Comparison of ENCODE assay signal across 24 cellular contexts in the genomic region with DNA sequence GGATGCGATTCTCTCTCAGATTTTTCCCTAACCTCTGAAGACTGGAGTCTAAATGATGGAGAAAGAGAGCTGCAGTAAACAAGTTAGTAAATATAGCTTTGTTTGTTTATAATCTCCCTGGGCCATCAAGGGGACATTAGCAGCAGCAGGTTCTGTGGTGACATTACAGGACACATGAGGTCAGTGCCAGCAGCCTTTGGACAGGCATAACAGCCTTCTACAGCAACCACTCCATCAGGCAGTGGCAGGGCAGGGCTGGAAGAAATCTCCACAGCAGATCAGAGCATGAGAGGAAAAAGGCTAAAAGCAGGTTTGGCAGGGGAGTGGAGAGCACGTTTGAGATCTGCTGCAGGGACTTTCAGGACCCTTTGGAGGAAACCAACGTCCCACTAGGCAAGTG.
"Had no signal": no experiment of that assay in that cellular context is flagged by ENCODE, and none has a peak within 500 bp of the region (broad histone marks: within the 10 kb centered on the region; RNA-seq: fewer than 3 reads in every experiment).

No MANE protein-coding gene starts in this region.

- H3K36me3 Mint-ChIP-seq: mesothelial cell of epicardium; naive thymus-derived CD4-positive, alpha-beta T cell; natural killer cell treated with Interleukin-12 subunit alpha and Interleukin-12 subunit beta and Interleukin-15 and Interleukin-18, amount 100 ng/mL, for 72 hours; stimulated activated memory B cell treated with anti-CD40 and anti-IgM and Interleukin-4, amounts not matched to agents 10 μg/mL and 1 μg/mL and 100 μg/mL, for 72 hours; type B pancreatic cell had no signal

- H3K27me3 ChIP-seq: ovary, right atrium auricular region, right lobe of liver, tibial nerve, uterus had no signal

- ATAC-seq: naive thymus-derived CD4-positive, alpha-beta T cell; natural killer cell treated with Interleukin-12 subunit alpha and Interleukin-12 subunit beta and Interleukin-15 and Interleukin-18, amount 100 ng/mL, for 72 hours; right lobe of liver; stimulated activated memory B cell treated with anti-CD40 and anti-IgM and Interleukin-4, amounts not matched to agents 10 μg/mL and 1 μg/mL and 100 μg/mL, for 72 hours; stimulated activated naive CD8-positive, alpha-beta T cell treated with anti-CD3 and anti-CD28 coated beads, Interleukin-15, amount 100 ng/mL, for 72 hours had no signal

- H3K27ac Mint-ChIP-seq: mesothelial cell of epicardium; natural killer cell treated with Interleukin-12 subunit alpha and Interleukin-12 subunit beta and Interleukin-15 and Interleukin-18, amount 100 ng/mL, for 72 hours; progenitor cell of endocrine pancreas; stimulated activated memory B cell treated with anti-CD40 and anti-IgM and Interleukin-4, amounts not matched to agents 10 μg/mL and 1 μg/mL and 100 μg/mL, for 72 hours; stimulated activated naive CD8-positive, alpha-beta T cell treated with anti-CD3 and anti-CD28 coated beads, Interleukin-15, amount 100 ng/mL, for 72 hours; type B pancreatic cell had no signal

- H3K4me3 Mint-ChIP-seq: mesothelial cell of epicardium; naive thymus-derived CD4-positive, alpha-beta T cell; natural killer cell treated with Interleukin-12 subunit alpha and Interleukin-12 subunit beta and Interleukin-15 and Interleukin-18, amount 100 ng/mL, for 72 hours; stimulated activated memory B cell treated with anti-CD40 and anti-IgM and Interleukin-4, amounts not matched to agents 10 μg/mL and 1 μg/mL and 100 μg/mL, for 72 hours; stimulated activated naive CD8-positive, alpha-beta T cell treated with anti-CD3 and anti-CD28 coated beads, Interleukin-15, amount 100 ng/mL, for 72 hours; type B pancreatic cell had no signal

- H3K9me3 Mint-ChIP-seq: mesothelial cell of epicardium; naive thymus-derived CD4-positive, alpha-beta T cell; natural killer cell treated with Interleukin-12 subunit alpha and Interleukin-12 subunit beta and Interleukin-15 and Interleukin-18, amount 100 ng/mL, for 72 hours; stimulated activated memory B cell treated with anti-CD40 and anti-IgM and Interleukin-4, amounts not matched to agents 10 μg/mL and 1 μg/mL and 100 μg/mL, for 72 hours; stimulated activated naive CD8-positive, alpha-beta T cell treated with anti-CD3 and anti-CD28 coated beads, Interleukin-15, amount 100 ng/mL, for 72 hours; type B pancreatic cell had no signal

- H3K36me3 ChIP-seq: left ventricle myocardium inferior, ovary, right atrium auricular region, right lobe of liver, tibial nerve, uterus had no signal

- H3K4me2 ChIP-seq: smooth muscle cell had no signal

- H3K27me3 Mint-ChIP-seq: progenitor cell of endocrine pancreas had no signal

- H3K9me3 ChIP-seq: left ventricle myocardium inferior, ovary, right atrium auricular region, right lobe of liver, tibial nerve, uterus had no signal

- DNase-seq: hippocampal formation; kidney; left ventricle myocardium inferior; mesendoderm; naive thymus-derived CD4-positive, alpha-beta T cell; ovary; right lobe of liver; stimulated activated CD4-positive, alpha-beta T cell treated with anti-CD3 and anti-CD28 coated beads, Interleukin-1b, Interleukin-23, amount 100 ng/mL, for 48 hours; stimulated activated CD4-positive, alpha-beta T cell treated with anti-CD3 and anti-CD28 coated beads, Interleukin-2, amount 100 ng/mL, for 48 hours; stimulated activated CD4-positive, alpha-beta T cell treated with anti-CD3 and anti-CD28 coated beads, Interleukin-4, amount 100 ng/mL, for 4 hours; stimulated activated CD8-positive, alpha-beta memory T cell treated with anti-CD3 and anti-CD28 coated beads, Interleukin-4, amount 100 ng/mL, for 48 hours; stimulated activated naive CD4-positive, alpha-beta T cell treated with Interleukin-2 at 50 U/mL for 16 hours; stimulated activated naive CD8-positive, alpha-beta T cell treated with anti-CD3 and anti-CD28 coated beads, Interleukin-15, amount 100 ng/mL, for 72 hours; substantia nigra; uterus had no signal

- H3K4me1 ChIP-seq: left ventricle myocardium inferior, right atrium auricular region, right lobe of liver, tibial nerve, uterus had no signal

- H3K4me3 ChIP-seq: left ventricle myocardium inferior, lung, ovary, right atrium auricular region, right lobe of liver, smooth muscle cell, tibial nerve, uterus had no signal

- H3K4me1 Mint-ChIP-seq: mesothelial cell of epicardium; naive thymus-derived CD4-positive, alpha-beta T cell; stimulated activated memory B cell treated with anti-CD40 and anti-IgM and Interleukin-4, amounts not matched to agents 10 μg/mL and 1 μg/mL and 100 μg/mL, for 72 hours; stimulated activated naive CD8-positive, alpha-beta T cell treated with anti-CD3 and anti-CD28 coated beads, Interleukin-15, amount 100 ng/mL, for 72 hours had no signal

- H3K27ac ChIP-seq: left ventricle myocardium inferior, ovary, right atrium auricular region, right lobe of liver, tibial nerve, uterus had no signal
